ENCODE assay signal across 8 cellular contexts in the genomic region with DNA sequence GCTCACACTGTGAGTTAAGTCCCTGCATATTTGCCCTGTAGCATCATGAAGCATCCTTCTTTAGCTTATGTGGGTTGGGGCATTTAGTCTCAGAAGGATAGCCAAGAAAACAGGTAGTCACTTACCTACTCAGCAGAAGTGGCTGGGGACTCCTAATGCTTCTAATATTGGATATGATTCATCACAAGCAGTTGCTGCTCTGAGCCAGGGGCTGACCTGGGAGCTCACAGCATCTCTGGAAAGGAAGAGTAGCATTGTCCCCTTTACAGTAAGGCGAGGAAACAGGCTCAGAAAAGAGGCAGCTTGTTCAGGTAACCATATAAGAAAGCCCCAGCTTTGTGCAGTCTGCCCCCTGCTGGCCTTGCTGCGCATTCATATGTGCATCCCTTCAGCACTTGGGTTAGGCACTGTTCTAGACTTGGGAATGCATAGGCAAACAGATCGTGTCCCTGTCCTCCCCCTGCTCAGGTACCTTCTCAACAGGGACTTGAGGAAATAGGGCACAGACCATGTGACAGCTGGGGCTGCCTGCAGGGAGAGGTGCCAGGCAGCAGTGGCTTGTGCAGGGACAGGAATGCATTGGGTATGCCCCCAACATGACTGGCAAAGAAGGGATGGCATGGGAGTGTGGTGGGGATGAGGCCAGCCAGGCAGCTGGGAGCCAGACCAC. TPM values are rescaled to one million over a fixed set of nuclear protein-coding genes. Genes with fewer than 3 reads are reported as not detected.
DNase-seq lines count a peak whose midpoint lies in the region; ATAC-seq and TF ChIP-seq lines count a peak whose summit lies in the region.

No MANE protein-coding gene starts in this region.

- peaks cover 6% of the 10 kb centered on the region for H3K36me3 ChIP-seq in OCI-LY3 (replicated peaks; ENCODE audit: low read depth, low read length)

- H3K36me3 Mint-ChIP-seq in activated T-cell treated with anti-CD3 and anti-CD28 coated beads, Interleukin-2, amount 50 U/mL, for 4 hours (ENCODE audit: insufficient read depth) = peaks cover 37% of the 10 kb centered on the region

- no peaks in the 10 kb centered on the region for H3K79me2 ChIP-seq in OCI-LY3 (ENCODE audit: low read length)

- H3K4me3 ChIP-seq in OCI-LY3 (ENCODE audit: low read length) = no peak overlapping the region

- peak; percentile 87 for TF ChIP-seq CTCF in OCI-LY3 (IDR thresholded peaks at IDR 0.05; ENCODE audit: low read depth, low read length)

- no peak overlapping the region for H3K4me3 Mint-ChIP-seq in activated T-cell treated with anti-CD3 and anti-CD28 coated beads, Interleukin-2, amount 50 U/mL, for 4 hours

- peak; percentile 74 for ATAC-seq in HG02678 (IDR thresholded peaks at IDR 0.05; ENCODE audit: unreplicated experiment)
- ATAC-seq in activated T-cell treated with anti-CD3 and anti-CD28 coated beads, Interleukin-2, amount 50 U/mL, for 4 hours = peak; percentile 90 to 95

- H3K9me3 Mint-ChIP-seq in activated T-cell treated with anti-CD3 and anti-CD28 coated beads, Interleukin-2, amount 50 U/mL, for 4 hours = no peaks in the 10 kb centered on the region

- H3K27me3 ChIP-seq in OCI-LY3 (ENCODE audit: low read depth, low read length) = no peaks in the 10 kb centered on the region

- no peaks in the 10 kb centered on the region for H4K20me1 ChIP-seq in OCI-LY3 (ENCODE audit: insufficient read depth, low read length)

- H3K9ac ChIP-seq in OCI-LY3 (ENCODE audit: low read length) = no peak overlapping the region

- H3K4me1 Mint-ChIP-seq in activated T-cell treated with anti-CD3 and anti-CD28 coated beads, Interleukin-2, amount 50 U/mL, for 4 hours (ENCODE audit: low read depth) = peaks cover 1% of the 10 kb centered on the region

- no peaks in the 10 kb centered on the region for H3K27me3 Mint-ChIP-seq in activated T-cell treated with anti-CD3 and anti-CD28 coated beads, Interleukin-2, amount 50 U/mL, for 4 hours (ENCODE audit: low read depth)

- H2AFZ ChIP-seq in OCI-LY3 (ENCODE audit: low read depth, low read length) = no peak overlapping the region

- H3K9me3 ChIP-seq in OCI-LY3 (ENCODE audit: insufficient read depth, low read length) = no peaks in the 10 kb centered on the region

- H3K27ac ChIP-seq in OCI-LY3 (ENCODE audit: low read length) (no peak overlapping the region), temporal lobe (ENCODE audit: low read depth, low read length) (peak overlapping the region; percentile 36)

- DNase-seq in GF-D8 (lab: John Stamatoyannopoulos, UW) = peak; percentile 34
- DNase-seq in activated T-cell treated with anti-CD3 and anti-CD28 coated beads, Interleukin-2, amount 50 U/mL, for 4 hours = peak; percentile 83
- DNase-seq in fibroblast of peridontal ligament (ENCODE audit: extremely low read depth) = peak; percentile 68
- DNase-seq in occipital lobe (lab: John Stamatoyannopoulos, UW) = peak; percentile 22
- no peak for DNase-seq in DMS79 (lab: John Stamatoyannopoulos, UW)

- no peaks in the 10 kb centered on the region; the same call in 1 of the 2 replicates for H3K4me1 ChIP-seq in OCI-LY3 (ENCODE audit: low read length)

- no peak overlapping the region for H3K4me2 ChIP-seq in OCI-LY3 (ENCODE audit: low read length)

RNA-seq across cellular contexts. Expression of a gene that starts 35.7 kb away (rescaled TPM):
- 10 to 100 TPM; 39.8 to 45.7 (median 41.7) TPM for total RNA-seq in activated T-cell treated with anti-CD3 and anti-CD28 coated beads, Interleukin-2, amount 50 U/mL, for 4 hours
- total RNA-seq in occipital lobe = 213 TPM
- total RNA-seq in temporal lobe = 169 TPM
